In the genomic region with DNA sequence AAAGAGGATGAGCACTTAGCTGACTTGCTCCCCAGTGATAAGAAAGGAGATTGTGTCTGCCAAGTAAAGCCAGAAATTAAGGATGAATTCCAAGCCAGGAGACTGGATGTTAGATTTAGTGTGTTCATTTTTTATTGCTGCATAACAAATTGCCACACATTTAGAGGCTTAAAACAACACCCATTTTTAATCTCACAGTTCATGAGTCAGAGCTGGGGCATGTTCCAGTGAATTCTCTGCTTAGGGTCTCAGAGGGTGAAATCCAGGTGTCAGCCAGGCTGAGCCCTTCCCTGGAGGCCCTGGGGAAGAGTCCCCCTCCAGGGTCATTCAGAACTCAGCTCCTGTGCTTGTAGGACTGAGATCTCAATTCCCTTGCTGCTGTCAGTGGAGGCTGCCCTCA, we compare ENCODE assay signal across 20 cellular contexts.
DNase-seq lines count a peak whose midpoint lies in the region; ATAC-seq, FAIRE-seq and TF ChIP-seq lines count a peak whose summit lies in the region.
"Had no signal": no experiment of that assay in that cellular context is flagged by ENCODE, and none has a peak within 500 bp of the region (broad histone marks: within the 10 kb centered on the region; RNA-seq: fewer than 3 reads in every experiment).

No MANE protein-coding gene starts in this region.

- H3K9me3 Mint-ChIP-seq in brain (peaks cover 0 to 5% (median 2%) of the 10 kb centered on the region in 5 experiments), nephron (no peaks in the 10 kb centered on the region), Calu3 (ENCODE audit: low read depth, unreplicated experiment) (no peaks in the 10 kb centered on the region)
- H3K9me3 Mint-ChIP-seq: IgD-negative memory B cell had no signal

- H3K4me3 ChIP-seq in small intestine (ENCODE audit: low read depth in 1 of 2, low read length in 2 of 2), result no peak overlapping the region
- H3K4me3 ChIP-seq: BLaER1, GM23338, HAP-1 had no signal

- peaks cover 73% of the 10 kb centered on the region for H3K4me1 Mint-ChIP-seq in brain
- H3K4me1 Mint-ChIP-seq in nephron, result peaks cover 41% of the 10 kb centered on the region
- no peaks in the 10 kb centered on the region for H3K4me1 Mint-ChIP-seq in Calu3 (ENCODE audit: low read depth, unreplicated experiment)
- H3K4me1 Mint-ChIP-seq: CD4-positive, CD25-positive, alpha-beta regulatory T cell had no signal

- intact Hi-C loops in Calu3 (cut with micrococcal nuclease; ENCODE audit: unreplicated experiment), result no loop called here

- no peak for FAIRE-seq in small intestine (lab: Jason Lieb, UNC)
- FAIRE-seq: GM18507 had no signal

- no peak overlapping the region for H3K4me3 Mint-ChIP-seq in brain
- H3K4me3 Mint-ChIP-seq in nephron, result peak overlapping the region in 1 of 3 experiments; percentile 29
- no peak overlapping the region for H3K4me3 Mint-ChIP-seq in Calu3 (ENCODE audit: low read depth, unreplicated experiment)
- H3K4me3 Mint-ChIP-seq: CD4-positive, CD25-positive, alpha-beta regulatory T cell; GM23338; IgD-negative memory B cell had no signal

- no peak overlapping the region for H3K27ac ChIP-seq in small intestine (ENCODE audit: low read depth in 1 of 2, low read length in 1 of 2)
- H3K27ac ChIP-seq: BLaER1, HL-60, KMS-11 had no signal

- no TSS peak for BruUV-seq in Calu3 (replicated peaks; lab: Mats Ljungman, UMichigan)

- H3K36me3 Mint-ChIP-seq in brain (no peaks in the 10 kb centered on the region), nephron (ENCODE audit: low read depth) (no peaks in the 10 kb centered on the region), Calu3 (ENCODE audit: insufficient read depth, unreplicated experiment) (no peaks in the 10 kb centered on the region)
- H3K36me3 Mint-ChIP-seq: CD4-positive, CD25-positive, alpha-beta regulatory T cell; IgD-negative memory B cell had no signal

- H3K27me3 Mint-ChIP-seq in brain (peaks cover 7% of the 10 kb centered on the region), nephron (ENCODE audit: low read depth) (peaks cover 12% of the 10 kb centered on the region), Calu3 (ENCODE audit: unreplicated experiment) (peaks cover 28% of the 10 kb centered on the region)

- H3K9me3 ChIP-seq in small intestine (ENCODE audit: control insufficient read depth, low read depth), result no peaks in the 10 kb centered on the region
- H3K9me3 ChIP-seq: BLaER1, HAP-1 had no signal

- no peak for ATAC-seq in stimulated activated naive CD8-positive, alpha-beta T cell treated with anti-CD3 and anti-CD28 coated beads, Interleukin-15, Interleukin-2, amounts not matched to agents 100 U/mL and 50 U/mL, for 24 hours
- ATAC-seq: GM23338 had no signal

- TF ChIP-seq CTCF in brain (conservative IDR thresholded peaks at IDR 0.05) (no peak), nephron (IDR thresholded peaks at IDR 0.05; ENCODE audit: unreplicated experiment in 3 of 3) (no peak), Calu3 (IDR thresholded peaks at IDR 0.05; ENCODE audit: unreplicated experiment) (no peak)

- H3K4me1 ChIP-seq in small intestine (ENCODE audit: control insufficient read depth in 2 of 2, insufficient read depth in 1 of 2, low read depth in 1 of 2, low read length in 1 of 2), result peaks cover 0 to 12% of the 10 kb centered on the region in 2 donors
- H3K4me1 ChIP-seq: HAP-1 had no signal

- DNase-seq in NCI-H226 (peak; percentile 63), small intestine (peak; percentile 11), cerebellar nuclear complex (lab: John Stamatoyannopoulos, UW) (no peak), Calu3 (no peak)
- no peak for DNase-seq in stimulated activated naive CD8-positive, alpha-beta T cell treated with anti-CD3 and anti-CD28 coated beads, Interleukin-15, Interleukin-2, amounts not matched to agents 100 U/mL and 50 U/mL, for 24 hours
- DNase-seq: CD4-positive, CD25-positive, alpha-beta regulatory T cell; NCI-H1048; NCI-H1694; NCI-H2227 treated with DMSO at 0.1 percent for 48 hours; RPMI8226; SHP77 had no signal

- H3K36me3 ChIP-seq in small intestine (ENCODE audit: control insufficient read depth in 2 of 2, insufficient read depth in 2 of 2, low read length in 2 of 2), result no peaks in the 10 kb centered on the region
- H3K36me3 ChIP-seq: BLaER1, HAP-1 had no signal

- H3K27me3 ChIP-seq in small intestine (ENCODE audit: control insufficient read depth in 2 of 2, insufficient read depth in 2 of 2, low read length in 2 of 2), result no peaks in the 10 kb centered on the region
- H3K27me3 ChIP-seq: BLaER1 had no signal

- H3K27ac Mint-ChIP-seq in brain, result peak overlapping the region in 4 of 5 experiments; percentile 26 to 84 (median 52)
- peak overlapping the region in 2 of 3 experiments; percentile 20 to 37 for H3K27ac Mint-ChIP-seq in nephron
- no peak overlapping the region for H3K27ac Mint-ChIP-seq in Calu3 (ENCODE audit: unreplicated experiment)
- H3K27ac Mint-ChIP-seq: CD4-positive, CD25-positive, alpha-beta regulatory T cell; GM23338; IgD-negative memory B cell had no signal

- CTCF ChIA-PET in Calu3 (lab: Charles Lee), result interaction anchor here (0.7 kb wide), 1 partner anchor 652 kb away, joined by 6 read pairs; no protein-coding TSS in a partner anchor

Comparison
In these comparisons a context has a peak if more than half of its experiments do, and no peak if none do; other contexts are left out.
1. DNase-seq: peak in NCI-H226 (single experiment) and small intestine (single experiment); none in cerebellar nuclear complex (0 of 2), stimulated activated naive CD8-positive, alpha-beta T cell treated with anti-CD3 and anti-CD28 coated beads, Interleukin-15, Interleukin-2, amounts not matched to agents 100 U/mL and 50 U/mL, for 24 hours (single experiment) and Calu3 (single experiment).